In genomic region chr2:136058951-136059530, GRCh38 we compare ENCODE assay signal across 12 cellular contexts. TPM values are rescaled to one million over a fixed set of nuclear protein-coding genes. Genes with fewer than 3 reads are reported as not detected.
DNase-seq lines count a peak whose midpoint lies in the region; ATAC-seq lines count a peak whose summit lies in the region.
"Had no signal": no experiment of that assay in that cellular context is flagged by ENCODE, and none has a peak within 500 bp of the region (broad histone marks: within the 10 kb centered on the region; RNA-seq: fewer than 3 reads in every experiment).

No MANE protein-coding gene starts in this region.

- intact Hi-C loops in left ventricle myocardium superior (cut with micrococcal nuclease), result no loop called here

- no peak for DNase-seq in activated CD8-positive, alpha-beta memory T cell treated with anti-CD3 and anti-CD28 coated beads, Interleukin-2, amount 10 ng/mL, durations not matched to agents 7 days and 5 days
- no peak for DNase-seq in activated CD8-positive, alpha-beta memory T cell treated with anti-CD3 and anti-CD28 coated beads for 24 hours
- DNase-seq in renal cortical epithelial cell (ENCODE audit: low read depth) (peak; percentile 89), NCI-H146 treated with DMSO at 0.1 percent for 48 hours (lab: John Stamatoyannopoulos, UW; ENCODE audit: unreplicated experiment) (no peak), left ventricle myocardium superior (no peak), NCI-H128 (lab: John Stamatoyannopoulos, UW; ENCODE audit: unreplicated experiment) (no peak)
- DNase-seq: activated effector memory CD4-positive, alpha-beta T cell treated with Interleukin-2 at 50 U/mL for 16 hours; lower lobe of right lung; NCI-H1092 treated with DMSO at 0.1 percent for 48 hours had no signal

- H3K9me3 Mint-ChIP-seq in activated CD8-positive, alpha-beta memory T cell treated with anti-CD3 and anti-CD28 coated beads, Interleukin-2, amount 10 ng/mL, durations not matched to agents 7 days and 5 days (ENCODE audit: low read depth), result peaks cover 11% of the 10 kb centered on the region

- H3K27ac Mint-ChIP-seq in activated CD8-positive, alpha-beta memory T cell treated with anti-CD3 and anti-CD28 coated beads, Interleukin-2, amount 10 ng/mL, durations not matched to agents 7 days and 5 days, result peak overlapping the region; percentile 17

- no peaks in the 10 kb centered on the region for H3K27me3 Mint-ChIP-seq in activated CD8-positive, alpha-beta memory T cell treated with anti-CD3 and anti-CD28 coated beads, Interleukin-2, amount 10 ng/mL, durations not matched to agents 7 days and 5 days

- H3K4me1 Mint-ChIP-seq in activated CD8-positive, alpha-beta memory T cell treated with anti-CD3 and anti-CD28 coated beads, Interleukin-2, amount 10 ng/mL, durations not matched to agents 7 days and 5 days, result peaks cover 49% of the 10 kb centered on the region

- no peak overlapping the region for H3K4me3 Mint-ChIP-seq in activated CD8-positive, alpha-beta memory T cell treated with anti-CD3 and anti-CD28 coated beads, Interleukin-2, amount 10 ng/mL, durations not matched to agents 7 days and 5 days

- peaks cover 20% of the 10 kb centered on the region for H3K36me3 Mint-ChIP-seq in activated CD8-positive, alpha-beta memory T cell treated with anti-CD3 and anti-CD28 coated beads, Interleukin-2, amount 10 ng/mL, durations not matched to agents 7 days and 5 days

- ATAC-seq in activated CD8-positive, alpha-beta memory T cell treated with anti-CD3 and anti-CD28 coated beads, Interleukin-2, amount 10 ng/mL, durations not matched to agents 7 days and 5 days, result no peak
- ATAC-seq in GM21723 (IDR thresholded peaks at IDR 0.05; ENCODE audit: unreplicated experiment) (peak; percentile 63), HG03469 (IDR thresholded peaks at IDR 0.05; ENCODE audit: unreplicated experiment) (peak; percentile 41), left ventricle myocardium superior (no peak)
- ATAC-seq: lower lobe of right lung, SK-N-SH treated with all-trans-retinoic acid at 6 μM for 48 hours had no signal

- CTCF ChIA-PET in activated CD8-positive, alpha-beta memory T cell treated with anti-CD3 and anti-CD28 coated beads, Interleukin-2, amount 10 ng/mL, durations not matched to agents 7 days and 5 days (lab: Charles Lee), result interaction anchor here (0.7 to 1.3 kb wide), 5 partner anchors 9 to 321 kb away, joined by 3 to 4 read pairs (median 3); no protein-coding TSS in a partner anchor

RNA-seq across cellular contexts. Expression of gene CXCR4, which starts 58.9 kb away (rescaled TPM):
- total RNA-seq in activated CD8-positive, alpha-beta memory T cell treated with anti-CD3 and anti-CD28 coated beads, Interleukin-2, amount 10 ng/mL, durations not matched to agents 7 days and 5 days, result 100 to 1,000 TPM; 133 to 160 TPM
- total RNA-seq in renal cortical epithelial cell, result 0.52 and 1.6 TPM in 2 replicates
- total RNA-seq in left ventricle myocardium superior, result 3.6 TPM

Comparison
In these comparisons a context has a peak if more than half of its experiments do, and no peak if none do; other contexts are left out.
1. ATAC-seq: peak in GM21723 (single experiment) and HG03469 (single experiment); none in activated CD8-positive, alpha-beta memory T cell treated with anti-CD3 and anti-CD28 coated beads, Interleukin-2, amount 10 ng/mL, durations not matched to agents 7 days and 5 days (single experiment) and left ventricle myocardium superior (single experiment).
2. RNA of gene CXCR4, which starts 58.9 kb away (total RNA-seq): 133 to 160 TPM in activated CD8-positive, alpha-beta memory T cell treated with anti-CD3 and anti-CD28 coated beads, Interleukin-2, amount 10 ng/mL, durations not matched to agents 7 days and 5 days; 3.6 TPM in left ventricle myocardium superior (single experiment) and 0.52 to 1.6 TPM in renal cortical epithelial cell; every median in the first group is over 10 times any median in the second.